ENCODE assay signal across 17 cellular contexts in genomic region chr14:72634910-72635647, GRCh38.
DNase-seq lines count a peak whose midpoint lies in the region; ATAC-seq and TF ChIP-seq lines count a peak whose summit lies in the region.
"Had no signal": no experiment of that assay in that cellular context is flagged by ENCODE, and none has a peak within 500 bp of the region (broad histone marks: within the 10 kb centered on the region; RNA-seq: fewer than 3 reads in every experiment).

No MANE protein-coding gene starts in this region.

- H3K4me3 Mint-ChIP-seq in CD4-positive, alpha-beta T cell = no peak overlapping the region
- H3K4me3 Mint-ChIP-seq: activated naive CD8-positive, alpha-beta T cell treated with anti-CD3 and anti-CD28 coated beads, Interleukin-2, amount 50 U/mL, for 24 hours; central memory CD8-positive, alpha-beta T cell; mesothelial cell of epicardium had no signal

- CTCF ChIA-PET in CD4-positive, alpha-beta T cell (lab: Charles Lee) = no interaction called here

- H3K4me1 ChIP-seq in esophagus muscularis mucosa = peaks cover 0 to 6% (median 0%) of the 10 kb centered on the region in 4 donors

- intact Hi-C loops in esophagus muscularis mucosa (cut with DNase I) = no loop called here
- intact Hi-C loops in CD4-positive, alpha-beta T cell (cut with DNase I, micrococcal nuclease) = no loop called here

- peaks cover 0 to 10% (median 4%) of the 10 kb centered on the region in 4 donors for H3K9me3 ChIP-seq in esophagus muscularis mucosa
- no peaks in the 10 kb centered on the region for H3K9me3 ChIP-seq in CD4-positive, alpha-beta T cell (ENCODE audit: control insufficient read depth, low read length)
- H3K9me3 ChIP-seq: ovary had no signal

- peak; percentile 58 for ATAC-seq in GM19324 (IDR thresholded peaks at IDR 0.05; ENCODE audit: low FRiP score, unreplicated experiment)
- peak; percentile 54 for ATAC-seq in HG03097 (IDR thresholded peaks at IDR 0.05; ENCODE audit: low FRiP score, unreplicated experiment)
- ATAC-seq in CD4-positive, alpha-beta T cell (ENCODE audit: poor library complexity) = no peak
- no peak for ATAC-seq in GM19328 (IDR thresholded peaks at IDR 0.05; ENCODE audit: unreplicated experiment)
- ATAC-seq: activated CD4-positive, CD25-positive, alpha-beta regulatory T cell treated with anti-CD3 and anti-CD28 coated beads, Interleukin-2, amount 50 U/mL, for 24 hours; activated naive CD8-positive, alpha-beta T cell treated with anti-CD3 and anti-CD28 coated beads, Interleukin-2, amount 50 U/mL, for 24 hours had no signal

- no peak overlapping the region for H3K27ac ChIP-seq in esophagus muscularis mucosa (replicated peaks in 1 of 4)
- no peak overlapping the region for H3K27ac ChIP-seq in CD4-positive, alpha-beta T cell (ENCODE audit: low read depth, low read length)
- H3K27ac ChIP-seq: ovary had no signal

- no peak overlapping the region for H3K4me3 ChIP-seq in esophagus muscularis mucosa
- H3K4me3 ChIP-seq: ovary had no signal

- H3K9me3 Mint-ChIP-seq in CD4-positive, alpha-beta T cell = no peaks in the 10 kb centered on the region
- H3K9me3 Mint-ChIP-seq: central memory CD8-positive, alpha-beta T cell had no signal

- no peaks in the 10 kb centered on the region for H3K27me3 ChIP-seq in esophagus muscularis mucosa
- no peaks in the 10 kb centered on the region for H3K27me3 ChIP-seq in CD4-positive, alpha-beta T cell (ENCODE audit: control insufficient read depth, insufficient read depth, low read length)
- H3K27me3 ChIP-seq: ovary had no signal

- no peaks in the 10 kb centered on the region for H3K36me3 Mint-ChIP-seq in CD4-positive, alpha-beta T cell (ENCODE audit: low read depth)
- H3K36me3 Mint-ChIP-seq: mesothelial cell of epicardium had no signal

- peaks cover 6% of the 10 kb centered on the region for H3K27me3 Mint-ChIP-seq in CD4-positive, alpha-beta T cell
- H3K27me3 Mint-ChIP-seq: activated naive CD8-positive, alpha-beta T cell treated with anti-CD3 and anti-CD28 coated beads, Interleukin-2, amount 50 U/mL, for 24 hours had no signal

- 91% methylated on average over 4 of the region's 4 CpGs for WGBS in esophagus muscularis mucosa

- H3K4me1 Mint-ChIP-seq in CD4-positive, alpha-beta T cell (ENCODE audit: low read depth) = no peaks in the 10 kb centered on the region
- H3K4me1 Mint-ChIP-seq: activated naive CD8-positive, alpha-beta T cell treated with anti-CD3 and anti-CD28 coated beads, Interleukin-2, amount 50 U/mL, for 24 hours; central memory CD8-positive, alpha-beta T cell; mesothelial cell of epicardium had no signal

- TF ChIP-seq EP300 in esophagus muscularis mucosa (IDR thresholded peaks at IDR 0.05) = no peak

- no peak overlapping the region for H3K27ac Mint-ChIP-seq in CD4-positive, alpha-beta T cell
- H3K27ac Mint-ChIP-seq: activated naive CD8-positive, alpha-beta T cell treated with anti-CD3 and anti-CD28 coated beads, Interleukin-2, amount 50 U/mL, for 24 hours; mesothelial cell of epicardium had no signal

- DNase-seq in EH (ENCODE audit: low read depth) (peak; percentile 20), esophagus muscularis mucosa (ENCODE audit: extremely low spot score) (peak; percentile 55), COLO829 (ENCODE audit: low spot score) (no peak), mesenteric fat pad (ENCODE audit: low spot score) (no peak)
- DNase-seq in CD4-positive, alpha-beta T cell = no peak
- DNase-seq: activated naive CD8-positive, alpha-beta T cell treated with anti-CD3 and anti-CD28 coated beads, Interleukin-2, amount 50 U/mL, for 24 hours; DMS153; NCI-H1930; NCI-H526 treated with DMSO at 0.1 percent for 48 hours; ovary; RPMI8226 had no signal

- no peak for TF ChIP-seq CTCF in esophagus muscularis mucosa (IDR thresholded peaks at IDR 0.05)
- no peak for TF ChIP-seq CTCF in CD4-positive, alpha-beta T cell (IDR thresholded peaks at IDR 0.05)

- POLR2A ChIA-PET in CD4-positive, alpha-beta T cell (lab: Charles Lee) = no interaction called here

- H3K36me3 ChIP-seq in esophagus muscularis mucosa = no peaks in the 10 kb centered on the region
- H3K36me3 ChIP-seq: ovary had no signal

- TF ChIP-seq POLR2A in esophagus muscularis mucosa (IDR thresholded peaks at IDR 0.05; ENCODE audit: low read depth) = no peak

Comparison
In these comparisons a context has a peak if more than half of its experiments do, and no peak if none do; other contexts are left out.
1. DNase-seq: peak in EH (single experiment) and esophagus muscularis mucosa (single experiment); none in CD4-positive, alpha-beta T cell (0 of 10), COLO829 (single experiment) and mesenteric fat pad (single experiment).
2. ATAC-seq: peak in GM19324 (single experiment) and HG03097 (single experiment); none in CD4-positive, alpha-beta T cell (single experiment) and GM19328 (single experiment).